Comparison of ENCODE assay signal across 22 cellular contexts in genomic region chr6:12258591-12258990, GRCh38. TPM values are rescaled to one million over a fixed set of nuclear protein-coding genes. Genes with fewer than 3 reads are reported as not detected.
"Had no signal": no experiment of that assay in that cellular context is flagged by ENCODE, and none has a peak within 500 bp of the region (broad histone marks: within the 10 kb centered on the region; RNA-seq: fewer than 3 reads in every experiment).

No MANE protein-coding gene starts in this region.

- H3K9me3 ChIP-seq: esophagus muscularis mucosa, gastroesophageal sphincter, mucosa of descending colon, ovary, suprapubic skin, thyroid gland, upper lobe of left lung, uterus had no signal

- H3K27ac ChIP-seq: epithelial cell of prostate, esophagus muscularis mucosa, gastroesophageal sphincter, ovary, suprapubic skin, thyroid gland, upper lobe of left lung, uterus had no signal

- H3K27me3 ChIP-seq: esophagus muscularis mucosa, gastroesophageal sphincter, ovary, suprapubic skin, thyroid gland, upper lobe of left lung, uterus had no signal

- H3K4me3 ChIP-seq: esophagus muscularis mucosa, gastroesophageal sphincter, mucosa of descending colon, ovary, suprapubic skin, thyroid gland, upper lobe of left lung, uterus had no signal

- ATAC-seq: effector memory CD8-positive, alpha-beta T cell; gastroesophageal sphincter; left lobe of liver; mucosa of descending colon; naive thymus-derived CD8-positive, alpha-beta T cell; right cardiac atrium; stimulated activated effector memory CD8-positive, alpha-beta T cell treated with anti-CD3 and anti-CD28 coated beads, Interleukin-12 subunit alpha, Interleukin-12 subunit beta, amount 100 ng/mL, for 72 hours; stimulated activated naive CD8-positive, alpha-beta T cell treated with anti-CD3 and anti-CD28 coated beads, Interleukin-15, Interleukin-2, amounts not matched to agents 100 U/mL and 50 U/mL, for 24 hours had no signal

- DNase-seq: effector memory CD8-positive, alpha-beta T cell; glutamatergic neuron; islet precursor cell; mammary epithelial cell; mucosa of descending colon; naive thymus-derived CD8-positive, alpha-beta T cell; nucleus accumbens; ovary; right cardiac atrium; stimulated activated CD4-positive, alpha-beta T cell treated with anti-CD3 and anti-CD28 coated beads, Interleukin-4, amount 100 ng/mL, for 1 hour; stimulated activated CD8-positive, alpha-beta memory T cell treated with anti-CD3 and anti-CD28 coated beads, Interleukin-4, amount 100 ng/mL, for 48 hours; stimulated activated naive CD8-positive, alpha-beta T cell treated with anti-CD3 and anti-CD28 coated beads, Interleukin-15, Interleukin-2, amounts not matched to agents 100 U/mL and 50 U/mL, for 24 hours; thyroid gland; upper lobe of left lung; uterus had no signal

- H3K36me3 ChIP-seq: esophagus muscularis mucosa, gastroesophageal sphincter, ovary, suprapubic skin, thyroid gland, upper lobe of left lung, uterus had no signal

- H3K4me1 ChIP-seq: esophagus muscularis mucosa, gastroesophageal sphincter, suprapubic skin, thyroid gland, uterus had no signal

RNA-seq across cellular contexts. Expression of gene EDN1, which starts 31.6 kb away (rescaled TPM):
- total RNA-seq: neural crest cell had no signal
- polyA plus RNA-seq: naive thymus-derived CD8-positive, alpha-beta T cell had no signal
